In genomic region chr6:12009180-12009748, GRCh38 we compare ENCODE assay signal across 8 cellular contexts. TPM values are rescaled to one million over a fixed set of nuclear protein-coding genes. Genes with fewer than 3 reads are reported as not detected.
DNase-seq lines count a peak whose midpoint lies in the region; ATAC-seq and TF ChIP-seq lines count a peak whose summit lies in the region.

No MANE protein-coding gene starts in this region.

- CTCF ChIA-PET in activated naive CD4-positive, alpha-beta T cell treated with anti-CD3 and anti-CD28 coated beads for 36 hours (lab: Charles Lee): interaction anchor here (1.0 to 1.4 kb wide), 2 partner anchors 298 to 354 kb away, joined by 4 to 9 read pairs; no protein-coding TSS in a partner anchor

- H3K27ac ChIP-seq in adipose tissue (ENCODE audit: low read depth, low read length) (peak overlapping the region; percentile 72), right lobe of liver (peak overlapping the region; percentile 94 to 100 (median 96)), transverse colon (peak overlapping the region; percentile 96 to 99 (median 99))

- WGBS in adipose tissue, 3 donors: 0 to 1% (median 0%) methylated on average over 10 to 29 of the region's 29 CpGs
- WGBS in right lobe of liver (ENCODE audit: insufficient coverage, low coverage, low lambda C conversion rate, missing lambda C conversion rate): 3% methylated on average over 13 of the region's 29 CpGs
- WGBS in transverse colon (ENCODE audit: low coverage in 1 of 2), 2 donors: 0 to 2% methylated on average over 5 to 19 of the region's 29 CpGs

- no peaks in the 10 kb centered on the region for H3K27me3 Mint-ChIP-seq in activated naive CD4-positive, alpha-beta T cell treated with anti-CD3 and anti-CD28 coated beads for 36 hours (ENCODE audit: low read depth)

- in situ Hi-C loops in transverse colon (cut with MboI; ENCODE audit: low pct_ligation_motif_present in 1 of 4, low pct_unique_long_range_greater_than_20kb in 1 of 4, low sequenced_read_pairs in 3 of 4): no loop called here

- intact Hi-C loops in activated naive CD4-positive, alpha-beta T cell treated with anti-CD3 and anti-CD28 coated beads for 36 hours (cut with micrococcal nuclease): loop anchor here (2.0 kb wide), 2 partner anchors 108 to 110 kb away; no protein-coding TSS in a partner anchor
- intact Hi-C loops in right lobe of liver (cut with DNase I) (no loop called here), transverse colon (cut with DNase I; ENCODE audit: low total_unique reads) (no loop called here)

- TF ChIP-seq CTCF in right lobe of liver (IDR thresholded peaks at IDR 0.05): no peak
- TF ChIP-seq CTCF in transverse colon (IDR thresholded peaks at IDR 0.05): no peak

- peaks cover 14% of the 10 kb centered on the region for H3K36me3 Mint-ChIP-seq in activated naive CD4-positive, alpha-beta T cell treated with anti-CD3 and anti-CD28 coated beads for 36 hours (ENCODE audit: low read depth)

- TF ChIP-seq POLR2A in right lobe of liver (IDR thresholded peaks at IDR 0.05) (no peak), transverse colon (IDR thresholded peaks at IDR 0.05) (no peak)

- H3K4me3 ChIP-seq in right lobe of liver (peak overlapping the region; percentile 47 to 74 (median 66)), transverse colon (peak overlapping the region; percentile 31 to 84 (median 62))

- H3K9me3 ChIP-seq in right lobe of liver: no peaks in the 10 kb centered on the region
- no peaks in the 10 kb centered on the region for H3K9me3 ChIP-seq in transverse colon

- H3K4me1 ChIP-seq in right lobe of liver: peaks cover 0 to 35% (median 0%) of the 10 kb centered on the region in 4 donors
- peaks cover 0 to 38% (median 31%) of the 10 kb centered on the region in 4 donors for H3K4me1 ChIP-seq in transverse colon

- no peak for DNase-seq in activated naive CD4-positive, alpha-beta T cell treated with anti-CD3 and anti-CD28 coated beads for 36 hours
- DNase-seq in activated naive CD4-positive, alpha-beta T cell treated with Interleukin-2 at 50 U/mL for 16 hours: no peak
- DNase-seq in right lobe of liver: no peak
- no peak for DNase-seq in transverse colon
- no peak for DNase-seq in NCI-H510A treated with DMSO at 0.1 percent for 48 hours (lab: John Stamatoyannopoulos, UW)
- DNase-seq in stimulated activated CD4-positive, alpha-beta T cell treated with anti-CD3 and anti-CD28 coated beads, Interleukin-4, amount 100 ng/mL, for 4 hours: no peak
- DNase-seq in D341Med (ENCODE audit: low spot score): no peak

- peaks cover 27% of the 10 kb centered on the region for H3K4me1 Mint-ChIP-seq in activated naive CD4-positive, alpha-beta T cell treated with anti-CD3 and anti-CD28 coated beads for 36 hours (ENCODE audit: low read depth)

- no peaks in the 10 kb centered on the region for H3K9me3 Mint-ChIP-seq in activated naive CD4-positive, alpha-beta T cell treated with anti-CD3 and anti-CD28 coated beads for 36 hours

- peak overlapping the region; percentile 97 for H3K27ac Mint-ChIP-seq in activated naive CD4-positive, alpha-beta T cell treated with anti-CD3 and anti-CD28 coated beads for 36 hours

- no peak for TF ChIP-seq EP300 in transverse colon (IDR thresholded peaks at IDR 0.05; ENCODE audit: low read depth)

- peak in 3 of 4 donors; percentile 33 to 53 (median 51) for ATAC-seq in right lobe of liver

- no peaks in the 10 kb centered on the region for H3K36me3 ChIP-seq in right lobe of liver
- no peaks in the 10 kb centered on the region for H3K36me3 ChIP-seq in transverse colon

- H3K4me3 Mint-ChIP-seq in activated naive CD4-positive, alpha-beta T cell treated with anti-CD3 and anti-CD28 coated beads for 36 hours: peak overlapping the region; percentile 89

- H3K27me3 ChIP-seq in right lobe of liver: no peaks in the 10 kb centered on the region
- no peaks in the 10 kb centered on the region for H3K27me3 ChIP-seq in transverse colon

RNA-seq across cellular contexts. Expression of gene HIVEP1, which starts 2.8 kb away (rescaled TPM):
- 10 to 100 TPM; 43.6 to 47.9 TPM for total RNA-seq in activated naive CD4-positive, alpha-beta T cell treated with anti-CD3 and anti-CD28 coated beads for 36 hours
- 10 to 100 TPM in 1 of 3 donors, 1 to 10 TPM in 2; 3.8 to 13.9 (median 5.5) TPM for polyA plus RNA-seq in adipose tissue
- total RNA-seq in right lobe of liver: 10 to 100 TPM; 13.2 to 23.3 (median 17.8) TPM
- total RNA-seq in transverse colon: 10 to 100 TPM; 18.9 to 90.9 (median 30.5) TPM
